ENCODE assay signal across 7 cellular contexts in the genomic region with DNA sequence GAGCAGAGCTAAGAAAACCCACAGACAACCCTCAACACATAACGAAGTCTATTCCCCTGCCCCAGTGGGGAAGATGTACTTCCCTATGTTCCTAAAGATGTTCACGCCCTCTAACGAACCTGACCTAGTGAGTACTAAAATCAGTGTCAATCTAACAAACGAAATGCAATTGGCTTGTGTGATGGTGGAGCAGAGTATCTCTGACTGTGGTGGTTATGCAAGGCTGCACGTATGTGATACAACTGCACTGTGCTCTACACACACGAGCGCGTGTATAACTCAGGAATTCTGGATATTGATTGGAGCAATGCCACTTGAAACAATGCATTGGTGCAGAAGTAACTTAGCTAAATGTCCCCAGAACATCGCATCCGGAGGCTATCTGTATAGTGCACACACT. TPM values are rescaled to one million over a fixed set of nuclear protein-coding genes. Genes with fewer than 3 reads are reported as not detected.
DNase-seq lines count a peak whose midpoint lies in the region; ATAC-seq and TF ChIP-seq lines count a peak whose summit lies in the region.

No MANE protein-coding gene starts in this region.

- peak overlapping the region; percentile 78; the same call in 1 of the 2 replicates for H3K27ac ChIP-seq in HCT116 (ENCODE audit: low read depth, low read length)
- no peak overlapping the region for H3K27ac ChIP-seq in RWPE2 (ENCODE audit: poor library complexity, severe bottlenecking)

- BruUV-seq in HCT116 (replicated peaks; lab: Mats Ljungman, UMichigan): no TSS peak

- CTCF ChIA-PET in HCT116 (lab: Charles Lee): no interaction called here

- peaks cover 11 to 20% of the 10 kb centered on the region in 2 experiments; a peak in 3 of 4 replicates for H3K4me1 ChIP-seq in HCT116 (ENCODE audit: control insufficient read depth in 1 of 2, insufficient read depth in 2 of 2, low read length in 2 of 2)
- H3K4me1 ChIP-seq in RWPE2 (ENCODE audit: insufficient read depth, poor library complexity, severe bottlenecking): peaks cover 4% of the 10 kb centered on the region

- TF ChIP-seq CTCF in HCT116 (IDR thresholded peaks at IDR 0.05 in 2 of 3, conservative IDR thresholded peaks at IDR 0.05 in 1 of 3; ENCODE audit: borderline replicate concordance in 1 of 3, insufficient read depth in 1 of 3, low read depth in 2 of 3, low read length in 2 of 3): no peak
- no peak for TF ChIP-seq CTCF in RWPE2 (IDR thresholded peaks at IDR 0.05; ENCODE audit: poor library complexity, severe bottlenecking)
- no peak for TF ChIP-seq CTCF in fibroblast of mammary gland (conservative IDR thresholded peaks at IDR 0.05; ENCODE audit: control insufficient read depth, insufficient read depth, low read depth, low read length)
- TF ChIP-seq CTCF in progenitor cell of endocrine pancreas (IDR thresholded peaks at IDR 0.05; ENCODE audit: unreplicated experiment): no peak

- H3K27me3 ChIP-seq in HCT116 (ENCODE audit: insufficient read depth, low read length): no peaks in the 10 kb centered on the region
- H3K27me3 ChIP-seq in RWPE2 (ENCODE audit: insufficient read depth, poor library complexity, severe bottlenecking): no peaks in the 10 kb centered on the region

- no peak for ATAC-seq in HCT116
- ATAC-seq in RWPE2 (ENCODE audit: low read depth): no peak
- ATAC-seq in GM18861 (IDR thresholded peaks at IDR 0.05; ENCODE audit: unreplicated experiment): no peak

- intact Hi-C loops in HCT116 (cut with micrococcal nuclease): no loop called here

- no peak for DNase-seq in HCT116 (ENCODE audit: low read depth, low spot score)
- DNase-seq in RWPE2 (ENCODE audit: low spot score): no peak
- DNase-seq in fibroblast of mammary gland (ENCODE audit: low read depth): peak; percentile 58
- no peak for DNase-seq in progenitor cell of endocrine pancreas (ENCODE audit: low spot score, unreplicated experiment)
- DNase-seq in COR-L47 (lab: John Stamatoyannopoulos, UW): no peak
- no peak for DNase-seq in NCI-H1930 (lab: John Stamatoyannopoulos, UW)

- H3K9me3 Mint-ChIP-seq in progenitor cell of endocrine pancreas (ENCODE audit: low read depth): no peaks in the 10 kb centered on the region

- RAD21 ChIA-PET in HCT116 (lab: Charles Lee; ENCODE audit: low non-redundant PET in 1 of 2, low total read pairs in 2 of 2, uncharacterized antibody in 2 of 2, unreplicated experiment in 2 of 2): no interaction called here

- no peaks in the 10 kb centered on the region for H3K27me3 Mint-ChIP-seq in progenitor cell of endocrine pancreas

- no peak for TF ChIP-seq RAD21 in HCT116 (IDR thresholded peaks at IDR 0.05; ENCODE audit: low read depth)

- H3K4me1 Mint-ChIP-seq in progenitor cell of endocrine pancreas (ENCODE audit: low read depth): peaks cover 50% of the 10 kb centered on the region

- no peaks in the 10 kb centered on the region for H3K9me2 ChIP-seq in HCT116 (ENCODE audit: insufficient read depth)

- H3K79me2 ChIP-seq in HCT116 (ENCODE audit: insufficient read depth, low read length): peaks cover 45% of the 10 kb centered on the region

- peaks cover 18% of the 10 kb centered on the region for H3K36me3 Mint-ChIP-seq in progenitor cell of endocrine pancreas (ENCODE audit: insufficient read depth)

- peak overlapping the region; percentile 61 to 98 for H3K4me3 ChIP-seq in HCT116 (replicated peaks in 1 of 2; ENCODE audit: low read depth in 1 of 2, low read length in 2 of 2)
- peak overlapping the region; percentile 75 for H3K4me3 ChIP-seq in RWPE2 (ENCODE audit: severe bottlenecking)
- peak overlapping the region; percentile 66 for H3K4me3 ChIP-seq in fibroblast of mammary gland (ENCODE audit: control insufficient read depth, low read depth, low read length)

- H2AFZ ChIP-seq in HCT116 (ENCODE audit: low read depth, low read length, poor library complexity, severe bottlenecking): no peak overlapping the region

- H4K20me1 ChIP-seq in HCT116 (ENCODE audit: insufficient read depth): no peaks in the 10 kb centered on the region

- POLR2A ChIA-PET in HCT116 (lab: Charles Lee): no interaction called here

- TF ChIP-seq POLR2A in HCT116 (IDR thresholded peaks at IDR 0.05; ENCODE audit: borderline replicate concordance, extremely low read depth, insufficient read depth, insufficient read length): no peak

- peak overlapping the region; percentile 89 for H3K4me3 Mint-ChIP-seq in progenitor cell of endocrine pancreas (ENCODE audit: low read depth)

- H3K9me3 ChIP-seq in HCT116 (ENCODE audit: control insufficient read depth in 1 of 2, insufficient read depth in 1 of 2, low read depth in 1 of 2, low read length in 2 of 2) (no peaks in the 10 kb centered on the region), RWPE2 (ENCODE audit: severe bottlenecking) (no peaks in the 10 kb centered on the region)

- H3K27ac Mint-ChIP-seq in progenitor cell of endocrine pancreas: peak overlapping the region; percentile 93

- peak overlapping the region; percentile 97 for H3K9ac ChIP-seq in HCT116 (ENCODE audit: low read length)

- H3K4me2 ChIP-seq in HCT116 (ENCODE audit: low read length): peak overlapping the region; percentile 97

- H3K36me3 ChIP-seq in HCT116 (ENCODE audit: control insufficient read depth in 1 of 2, insufficient read depth in 2 of 2, low read length in 2 of 2) (peaks cover 22 to 30% of the 10 kb centered on the region in 2 experiments; a peak in 3 of 4 replicates), RWPE2 (ENCODE audit: low read depth) (peaks cover 31% of the 10 kb centered on the region)

TF ChIP-seq in HCT116, 20 proteins besides CTCF, POLR2A, EP300 and RAD21:
- TF ChIP-seq, protein P1, sequence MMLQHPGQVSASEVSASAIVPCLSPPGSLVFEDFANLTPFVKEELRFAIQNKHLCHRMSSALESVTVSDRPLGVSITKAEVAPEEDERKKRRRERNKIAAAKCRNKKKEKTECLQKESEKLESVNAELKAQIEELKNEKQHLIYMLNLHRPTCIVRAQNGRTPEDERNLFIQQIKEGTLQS (IDR thresholded peaks at IDR 0.05): no peak
- TF ChIP-seq SP1 (IDR thresholded peaks at IDR 0.05; ENCODE audit: low read depth): no peak
- TF ChIP-seq EGR1 (IDR thresholded peaks at IDR 0.05; ENCODE audit: low read depth): no peak
- no peak for TF ChIP-seq ELF1 (IDR thresholded peaks at IDR 0.05; ENCODE audit: borderline replicate concordance, low read depth)
- no peak for TF ChIP-seq FOSL1 (IDR thresholded peaks at IDR 0.05; ENCODE audit: low read depth)
- TF ChIP-seq SRF (IDR thresholded peaks at IDR 0.05; ENCODE audit: low read depth): no peak
- TF ChIP-seq POLR2AphosphoS5 (IDR thresholded peaks at IDR 0.05; ENCODE audit: low read depth, low read length): no peak

RNA-seq across cellular contexts. Expression of a gene that starts 1.3 kb away (rescaled TPM):
- total RNA-seq in HCT116 (2021; ENCODE audit: unreplicated experiment): 9.4 TPM
- 6.2 and 7.2 TPM in 2 replicates for polyA plus RNA-seq in HCT116 (2012)
- 16.8 and 18.0 TPM in 2 replicates for total RNA-seq in progenitor cell of endocrine pancreas

RNA-seq across cellular contexts. Expression of a gene that starts 1.7 kb away (rescaled TPM):
- total RNA-seq in HCT116 (2021; ENCODE audit: unreplicated experiment) (70.2 TPM), progenitor cell of endocrine pancreas (85.5 and 87.4 TPM in 2 replicates)
- polyA plus RNA-seq in HCT116 (2012): 42.3 and 48.3 TPM in 2 replicates
